Comparison of ENCODE assay signal across 1 cellular context in genomic region chr19:3783660-3784584, GRCh38.
TF ChIP-seq lines count a peak whose summit lies in the region.

No MANE protein-coding gene starts in this region.

TF ChIP-seq in HepG2, 621 proteins besides CTCF, POLR2A, EP300 and RAD21 (continued from another document and continues in another):
- TF ChIP-seq GMEB2 (CRISPR knock-in tag; IDR thresholded peaks at IDR 0.05; ENCODE audit: low read depth) (no peak), BATF2 (CRISPR knock-in tag; IDR thresholded peaks at IDR 0.05) (no peak), JUND (CRISPR knock-in tag; IDR thresholded peaks at IDR 0.05) (no peak; the same call in 1 of the 2 replicates), PREB (CRISPR knock-in tag; IDR thresholded peaks at IDR 0.05) (no peak), PHF8 (CRISPR knock-in tag; IDR thresholded peaks at IDR 0.05) (no peak), ZNF367 (CRISPR knock-in tag; IDR thresholded peaks at IDR 0.05; ENCODE audit: borderline replicate concordance) (no peak), RARG (CRISPR knock-in tag; IDR thresholded peaks at IDR 0.05; ENCODE audit: low read depth) (no peak), ZNF598 (CRISPR knock-in tag; IDR thresholded peaks at IDR 0.05; ENCODE audit: borderline replicate concordance) (no peak), HIVEP1 (CRISPR knock-in tag; IDR thresholded peaks at IDR 0.05) (peak; percentile 69; the same call in 1 of the 2 replicates), ZNF605 (CRISPR knock-in tag; IDR thresholded peaks at IDR 0.05) (peak; percentile 47; the same call in 1 of the 2 replicates), GFI1 (CRISPR knock-in tag; IDR thresholded peaks at IDR 0.05; ENCODE audit: borderline replicate concordance) (no peak), ZBTB7B (CRISPR knock-in tag; IDR thresholded peaks at IDR 0.05) (no peak), ZNF879 (CRISPR knock-in tag; IDR thresholded peaks at IDR 0.05) (no peak), ZSCAN31 (CRISPR knock-in tag; IDR thresholded peaks at IDR 0.05; ENCODE audit: low read depth) (no peak), POLR2AphosphoS2 (IDR thresholded peaks at IDR 0.05; ENCODE audit: low read depth, low read length) (no peak), HDAC2 (CRISPR knock-in tag; IDR thresholded peaks at IDR 0.05) (no peak), ARNT (IDR thresholded peaks at IDR 0.05) (no peak), EZH2 (conservative IDR thresholded peaks at IDR 0.05; ENCODE audit: low read depth, low read length) (no peak), HHEX (CRISPR knock-in tag; IDR thresholded peaks at IDR 0.05) (no peak), SMAD3 (CRISPR knock-in tag; IDR thresholded peaks at IDR 0.05) (no peak), ZEB1 (IDR thresholded peaks at IDR 0.05; ENCODE audit: insufficient replicate concordance, low read depth) (no peak), HMGXB4 (CRISPR knock-in tag; IDR thresholded peaks at IDR 0.05; ENCODE audit: borderline replicate concordance in 1 of 2, low read depth in 1 of 2) (peak; percentile 30 to 45; a peak in 2 of 4 replicates), TGIF2 (CRISPR knock-in tag; IDR thresholded peaks at IDR 0.05) (no peak), ETV6 (CRISPR knock-in tag; conservative IDR thresholded peaks at IDR 0.05) (no peak), TSC22D2 (CRISPR knock-in tag; IDR thresholded peaks at IDR 0.05; ENCODE audit: borderline replicate concordance) (no peak), ZNF576 (CRISPR knock-in tag; IDR thresholded peaks at IDR 0.05) (no peak), ZBTB49 (CRISPR knock-in tag; IDR thresholded peaks at IDR 0.05; ENCODE audit: borderline replicate concordance) (no peak), MYC (CRISPR knock-in tag; IDR thresholded peaks at IDR 0.05; ENCODE audit: borderline replicate concordance) (peak; percentile 52; the same call in 1 of the 2 replicates), CSRNP2 (CRISPR knock-in tag; conservative IDR thresholded peaks at IDR 0.05; ENCODE audit: low read depth) (no peak), ZNF33B (CRISPR knock-in tag; IDR thresholded peaks at IDR 0.05) (no peak), AGO2 (optimal IDR thresholded peaks at IDR 0.05; ENCODE audit: low read depth, low read length) (no peak), NFE2 (CRISPR knock-in tag; IDR thresholded peaks at IDR 0.05) (no peak)
- TF ChIP-seq, protein P1, sequence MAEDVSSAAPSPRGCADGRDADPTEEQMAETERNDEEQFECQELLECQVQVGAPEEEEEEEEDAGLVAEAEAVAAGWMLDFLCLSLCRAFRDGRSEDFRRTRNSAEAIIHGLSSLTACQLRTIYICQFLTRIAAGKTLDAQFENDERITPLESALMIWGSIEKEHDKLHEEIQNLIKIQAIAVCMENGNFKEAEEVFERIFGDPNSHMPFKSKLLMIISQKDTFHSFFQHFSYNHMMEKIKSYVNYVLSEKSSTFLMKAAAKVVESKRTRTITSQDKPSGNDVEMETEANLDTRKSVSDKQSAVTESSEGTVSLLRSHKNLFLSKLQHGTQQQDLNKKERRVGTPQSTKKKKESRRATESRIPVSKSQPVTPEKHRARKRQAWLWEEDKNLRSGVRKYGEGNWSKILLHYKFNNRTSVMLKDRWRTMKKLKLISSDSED (CRISPR knock-in tag; IDR thresholded peaks at IDR 0.05) = no peak
- TF ChIP-seq, protein P2, sequence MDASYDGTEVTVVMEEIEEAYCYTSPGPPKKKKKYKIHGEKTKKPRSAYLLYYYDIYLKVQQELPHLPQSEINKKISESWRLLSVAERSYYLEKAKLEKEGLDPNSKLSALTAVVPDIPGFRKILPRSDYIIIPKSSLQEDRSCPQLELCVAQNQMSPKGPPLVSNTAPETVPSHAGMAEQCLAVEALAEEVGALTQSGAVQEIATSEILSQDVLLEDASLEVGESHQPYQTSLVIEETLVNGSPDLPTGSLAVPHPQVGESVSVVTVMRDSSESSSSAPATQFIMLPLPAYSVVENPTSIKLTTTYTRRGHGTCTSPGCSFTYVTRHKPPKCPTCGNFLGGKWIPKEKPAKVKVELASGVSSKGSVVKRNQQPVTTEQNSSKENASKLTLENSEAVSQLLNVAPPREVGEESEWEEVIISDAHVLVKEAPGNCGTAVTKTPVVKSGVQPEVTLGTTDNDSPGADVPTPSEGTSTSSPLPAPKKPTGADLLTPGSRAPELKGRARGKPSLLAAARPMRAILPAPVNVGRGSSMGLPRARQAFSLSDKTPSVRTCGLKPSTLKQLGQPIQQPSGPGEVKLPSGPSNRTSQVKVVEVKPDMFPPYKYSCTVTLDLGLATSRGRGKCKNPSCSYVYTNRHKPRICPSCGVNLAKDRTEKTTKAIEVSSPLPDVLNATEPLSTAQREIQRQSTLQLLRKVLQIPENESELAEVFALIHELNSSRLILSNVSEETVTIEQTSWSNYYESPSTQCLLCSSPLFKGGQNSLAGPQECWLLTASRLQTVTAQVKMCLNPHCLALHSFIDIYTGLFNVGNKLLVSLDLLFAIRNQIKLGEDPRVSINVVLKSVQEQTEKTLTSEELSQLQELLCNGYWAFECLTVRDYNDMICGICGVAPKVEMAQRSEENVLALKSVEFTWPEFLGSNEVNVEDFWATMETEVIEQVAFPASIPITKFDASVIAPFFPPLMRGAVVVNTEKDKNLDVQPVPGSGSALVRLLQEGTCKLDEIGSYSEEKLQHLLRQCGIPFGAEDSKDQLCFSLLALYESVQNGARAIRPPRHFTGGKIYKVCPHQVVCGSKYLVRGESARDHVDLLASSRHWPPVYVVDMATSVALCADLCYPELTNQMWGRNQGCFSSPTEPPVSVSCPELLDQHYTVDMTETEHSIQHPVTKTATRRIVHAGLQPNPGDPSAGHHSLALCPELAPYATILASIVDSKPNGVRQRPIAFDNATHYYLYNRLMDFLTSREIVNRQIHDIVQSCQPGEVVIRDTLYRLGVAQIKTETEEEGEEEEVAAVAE (CRISPR knock-in tag; IDR thresholded peaks at IDR 0.05; ENCODE audit: borderline replicate concordance) = no peak
- TF ChIP-seq, protein P3, sequence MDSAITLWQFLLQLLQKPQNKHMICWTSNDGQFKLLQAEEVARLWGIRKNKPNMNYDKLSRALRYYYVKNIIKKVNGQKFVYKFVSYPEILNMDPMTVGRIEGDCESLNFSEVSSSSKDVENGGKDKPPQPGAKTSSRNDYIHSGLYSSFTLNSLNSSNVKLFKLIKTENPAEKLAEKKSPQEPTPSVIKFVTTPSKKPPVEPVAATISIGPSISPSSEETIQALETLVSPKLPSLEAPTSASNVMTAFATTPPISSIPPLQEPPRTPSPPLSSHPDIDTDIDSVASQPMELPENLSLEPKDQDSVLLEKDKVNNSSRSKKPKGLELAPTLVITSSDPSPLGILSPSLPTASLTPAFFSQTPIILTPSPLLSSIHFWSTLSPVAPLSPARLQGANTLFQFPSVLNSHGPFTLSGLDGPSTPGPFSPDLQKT (CRISPR knock-in tag; IDR thresholded peaks at IDR 0.05; ENCODE audit: borderline replicate concordance) = no peak
- TF ChIP-seq, protein P4, sequence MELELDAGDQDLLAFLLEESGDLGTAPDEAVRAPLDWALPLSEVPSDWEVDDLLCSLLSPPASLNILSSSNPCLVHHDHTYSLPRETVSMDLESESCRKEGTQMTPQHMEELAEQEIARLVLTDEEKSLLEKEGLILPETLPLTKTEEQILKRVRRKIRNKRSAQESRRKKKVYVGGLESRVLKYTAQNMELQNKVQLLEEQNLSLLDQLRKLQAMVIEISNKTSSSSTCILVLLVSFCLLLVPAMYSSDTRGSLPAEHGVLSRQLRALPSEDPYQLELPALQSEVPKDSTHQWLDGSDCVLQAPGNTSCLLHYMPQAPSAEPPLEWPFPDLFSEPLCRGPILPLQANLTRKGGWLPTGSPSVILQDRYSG (CRISPR knock-in tag; IDR thresholded peaks at IDR 0.05) = no peak
- TF ChIP-seq, protein P5, sequence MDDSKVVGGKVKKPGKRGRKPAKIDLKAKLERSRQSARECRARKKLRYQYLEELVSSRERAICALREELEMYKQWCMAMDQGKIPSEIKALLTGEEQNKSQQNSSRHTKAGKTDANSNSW (CRISPR knock-in tag; IDR thresholded peaks at IDR 0.05; ENCODE audit: borderline replicate concordance) = no peak
- TF ChIP-seq, protein P6, sequence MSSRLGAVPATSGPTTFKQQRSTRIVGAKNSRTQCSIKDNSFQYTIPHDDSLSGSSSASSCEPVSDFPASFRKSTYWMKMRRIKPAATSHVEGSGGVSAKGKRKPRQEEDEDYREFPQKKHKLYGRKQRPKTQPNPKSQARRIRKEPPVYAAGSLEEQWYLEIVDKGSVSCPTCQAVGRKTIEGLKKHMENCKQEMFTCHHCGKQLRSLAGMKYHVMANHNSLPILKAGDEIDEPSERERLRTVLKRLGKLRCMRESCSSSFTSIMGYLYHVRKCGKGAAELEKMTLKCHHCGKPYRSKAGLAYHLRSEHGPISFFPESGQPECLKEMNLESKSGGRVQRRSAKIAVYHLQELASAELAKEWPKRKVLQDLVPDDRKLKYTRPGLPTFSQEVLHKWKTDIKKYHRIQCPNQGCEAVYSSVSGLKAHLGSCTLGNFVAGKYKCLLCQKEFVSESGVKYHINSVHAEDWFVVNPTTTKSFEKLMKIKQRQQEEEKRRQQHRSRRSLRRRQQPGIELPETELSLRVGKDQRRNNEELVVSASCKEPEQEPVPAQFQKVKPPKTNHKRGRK (CRISPR knock-in tag; IDR thresholded peaks at IDR 0.05) = no peak
